In the genomic region with DNA sequence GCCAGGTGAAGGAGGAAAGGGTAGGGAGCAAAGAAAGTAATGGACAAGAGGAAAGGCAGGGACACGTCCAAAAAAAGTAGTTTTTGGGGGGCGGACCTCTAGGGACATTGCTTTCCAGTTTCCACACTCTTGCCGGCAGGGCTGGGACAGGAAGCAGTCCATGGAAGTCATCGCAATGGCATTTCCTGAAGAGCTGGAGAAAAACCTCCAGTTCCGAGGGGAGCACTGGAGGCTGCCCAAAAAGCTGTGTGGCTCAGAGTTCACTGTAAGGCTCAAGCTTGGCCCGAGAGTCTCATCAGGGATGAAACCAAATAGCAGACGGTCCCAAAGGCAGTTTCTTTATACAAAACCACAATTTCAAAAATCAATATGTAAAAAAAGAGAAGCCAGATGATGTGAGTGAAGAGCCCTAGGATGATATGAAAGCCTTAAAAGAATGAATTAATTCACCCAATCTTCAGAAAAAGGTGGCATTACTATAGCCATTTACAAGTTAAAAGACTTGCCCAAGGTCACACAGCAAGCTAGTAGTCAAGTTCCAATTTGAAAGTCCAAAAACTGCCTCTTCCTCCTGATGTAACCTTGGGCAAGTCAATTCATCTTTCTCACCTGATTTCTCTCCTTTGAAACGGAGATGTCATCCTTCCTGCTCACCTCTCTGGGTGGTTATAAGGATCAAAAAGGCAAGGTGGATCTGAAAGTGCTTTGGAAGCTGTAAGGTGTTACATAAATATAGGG, we compare ENCODE assay signal across 1 cellular context.
TF ChIP-seq lines count a peak whose summit lies in the region.

No MANE protein-coding gene starts in this region.

TF ChIP-seq in HepG2, 621 proteins besides CTCF, POLR2A, EP300 and RAD21 (continued from another document):
- TF ChIP-seq, protein P1, sequence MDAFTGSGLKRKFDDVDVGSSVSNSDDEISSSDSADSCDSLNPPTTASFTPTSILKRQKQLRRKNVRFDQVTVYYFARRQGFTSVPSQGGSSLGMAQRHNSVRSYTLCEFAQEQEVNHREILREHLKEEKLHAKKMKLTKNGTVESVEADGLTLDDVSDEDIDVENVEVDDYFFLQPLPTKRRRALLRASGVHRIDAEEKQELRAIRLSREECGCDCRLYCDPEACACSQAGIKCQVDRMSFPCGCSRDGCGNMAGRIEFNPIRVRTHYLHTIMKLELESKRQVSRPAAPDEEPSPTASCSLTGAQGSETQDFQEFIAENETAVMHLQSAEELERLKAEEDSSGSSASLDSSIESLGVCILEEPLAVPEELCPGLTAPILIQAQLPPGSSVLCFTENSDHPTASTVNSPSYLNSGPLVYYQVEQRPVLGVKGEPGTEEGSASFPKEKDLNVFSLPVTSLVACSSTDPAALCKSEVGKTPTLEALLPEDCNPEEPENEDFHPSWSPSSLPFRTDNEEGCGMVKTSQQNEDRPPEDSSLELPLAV (CRISPR knock-in tag; conservative IDR thresholded peaks at IDR 0.05; ENCODE audit: low read depth), result no peak
- TF ChIP-seq, protein P2, sequence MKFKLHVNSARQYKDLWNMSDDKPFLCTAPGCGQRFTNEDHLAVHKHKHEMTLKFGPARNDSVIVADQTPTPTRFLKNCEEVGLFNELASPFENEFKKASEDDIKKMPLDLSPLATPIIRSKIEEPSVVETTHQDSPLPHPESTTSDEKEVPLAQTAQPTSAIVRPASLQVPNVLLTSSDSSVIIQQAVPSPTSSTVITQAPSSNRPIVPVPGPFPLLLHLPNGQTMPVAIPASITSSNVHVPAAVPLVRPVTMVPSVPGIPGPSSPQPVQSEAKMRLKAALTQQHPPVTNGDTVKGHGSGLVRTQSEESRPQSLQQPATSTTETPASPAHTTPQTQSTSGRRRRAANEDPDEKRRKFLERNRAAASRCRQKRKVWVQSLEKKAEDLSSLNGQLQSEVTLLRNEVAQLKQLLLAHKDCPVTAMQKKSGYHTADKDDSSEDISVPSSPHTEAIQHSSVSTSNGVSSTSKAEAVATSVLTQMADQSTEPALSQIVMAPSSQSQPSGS (CRISPR knock-in tag; IDR thresholded peaks at IDR 0.05), result peak; percentile 36; the same call in 1 of the 2 replicates
- TF ChIP-seq MXD4 (CRISPR knock-in tag; IDR thresholded peaks at IDR 0.05) (no peak), IRF2 (CRISPR knock-in tag; IDR thresholded peaks at IDR 0.05) (no peak), ZNF563 (CRISPR knock-in tag; IDR thresholded peaks at IDR 0.05) (no peak), NCOA2 (CRISPR knock-in tag; IDR thresholded peaks at IDR 0.05) (peak; percentile 63), PHF8 (CRISPR knock-in tag; IDR thresholded peaks at IDR 0.05) (no peak), ZNF782 (CRISPR knock-in tag; IDR thresholded peaks at IDR 0.05; ENCODE audit: borderline replicate concordance) (0 out of 2 replicates have a peak, but pooled peaks have one; percentile 31), PHF5A (CRISPR knock-in tag; IDR thresholded peaks at IDR 0.05; ENCODE audit: low read depth, unreplicated experiment) (peak; percentile 10), ATF7-NPFF (CRISPR knock-in tag; IDR thresholded peaks at IDR 0.05; ENCODE audit: low read depth) (0 out of 2 replicates have a peak, but pooled peaks have one; percentile 24), HMG20B (CRISPR knock-in tag; conservative IDR thresholded peaks at IDR 0.05) (no peak), ZFP1 (CRISPR knock-in tag; IDR thresholded peaks at IDR 0.05) (no peak), ZSCAN9 (CRISPR knock-in tag; IDR thresholded peaks at IDR 0.05; ENCODE audit: borderline replicate concordance) (0 out of 2 replicates have a peak, but pooled peaks have one; percentile 15), ZNF501 (CRISPR knock-in tag; IDR thresholded peaks at IDR 0.05) (0 out of 2 replicates have a peak, but pooled peaks have one; percentile 12), RORA (CRISPR knock-in tag; IDR thresholded peaks at IDR 0.05) (no peak), ZNF761 (CRISPR knock-in tag; conservative IDR thresholded peaks at IDR 0.05) (no peak), PLRG1 (conservative IDR thresholded peaks at IDR 0.05) (no peak), KAT7 (CRISPR knock-in tag; IDR thresholded peaks at IDR 0.05; ENCODE audit: borderline replicate concordance) (peak; percentile 13; the same call in 1 of the 2 replicates), GABPB1 (CRISPR knock-in tag; IDR thresholded peaks at IDR 0.05) (peak; percentile 51), LCORL (IDR thresholded peaks at IDR 0.05) (no peak), LCORL (CRISPR knock-in tag; IDR thresholded peaks at IDR 0.05) (peak; percentile 92), ZNF775 (CRISPR knock-in tag; IDR thresholded peaks at IDR 0.05; ENCODE audit: borderline replicate concordance) (no peak), GABPA (IDR thresholded peaks at IDR 0.05; ENCODE audit: low read depth, low read length) (no peak; the same call in 1 of the 2 replicates), GABPA (CRISPR knock-in tag; IDR thresholded peaks at IDR 0.05; ENCODE audit: low read depth) (peak; percentile 68), ZNF709 (CRISPR knock-in tag; IDR thresholded peaks at IDR 0.05) (no peak), ARNTL (CRISPR knock-in tag; IDR thresholded peaks at IDR 0.05) (no peak), RBFOX2 (IDR thresholded peaks at IDR 0.05; ENCODE audit: low read depth, low read length) (peak; percentile 82), FOSL2 (CRISPR knock-in tag; IDR thresholded peaks at IDR 0.05) (peak; percentile 90), ZNF124 (CRISPR knock-in tag; IDR thresholded peaks at IDR 0.05) (no peak), PHF21A (CRISPR knock-in tag; IDR thresholded peaks at IDR 0.05) (peak; percentile 67), ZNF30 (CRISPR knock-in tag; IDR thresholded peaks at IDR 0.05) (no peak), GPN1 (CRISPR knock-in tag; IDR thresholded peaks at IDR 0.05; ENCODE audit: borderline replicate concordance) (no peak), JUND (CRISPR knock-in tag; IDR thresholded peaks at IDR 0.05) (0 out of 2 replicates have a peak, but pooled peaks have one; percentile 48), FOXP1 (IDR thresholded peaks at IDR 0.05) (no peak), FOXP1 (CRISPR knock-in tag; IDR thresholded peaks at IDR 0.05) (0 out of 2 replicates have a peak, but pooled peaks have one; percentile 4), STAG1 (CRISPR knock-in tag; IDR thresholded peaks at IDR 0.05) (no peak), ZNF713 (CRISPR knock-in tag; IDR thresholded peaks at IDR 0.05) (no peak), ZNF20 (CRISPR knock-in tag; IDR thresholded peaks at IDR 0.05) (no peak), SAP130 (CRISPR knock-in tag; IDR thresholded peaks at IDR 0.05; ENCODE audit: low read depth) (peak; percentile 37; the same call in 1 of the 2 replicates), TOE1 (CRISPR knock-in tag; IDR thresholded peaks at IDR 0.05) (no peak), MEIS2 (CRISPR knock-in tag; IDR thresholded peaks at IDR 0.05) (peak; percentile 11; the same call in 1 of the 2 replicates), TEAD3 (CRISPR knock-in tag; optimal IDR thresholded peaks at IDR 0.05; ENCODE audit: borderline replicate concordance) (peak; percentile 49), KMT2B (CRISPR knock-in tag; IDR thresholded peaks at IDR 0.05) (0 out of 2 replicates have a peak, but pooled peaks have one; percentile 31), TEAD2 (CRISPR knock-in tag; IDR thresholded peaks at IDR 0.05) (no peak), CCAR2 (optimal IDR thresholded peaks at IDR 0.05; ENCODE audit: low read depth, low read length) (no peak), NONO (IDR thresholded peaks at IDR 0.05) (no peak), NONO (CRISPR knock-in tag; conservative IDR thresholded peaks at IDR 0.05) (no peak), ESRRA (CRISPR knock-in tag; IDR thresholded peaks at IDR 0.05; ENCODE audit: low read depth) (no peak)
- TF ChIP-seq, protein P3, sequence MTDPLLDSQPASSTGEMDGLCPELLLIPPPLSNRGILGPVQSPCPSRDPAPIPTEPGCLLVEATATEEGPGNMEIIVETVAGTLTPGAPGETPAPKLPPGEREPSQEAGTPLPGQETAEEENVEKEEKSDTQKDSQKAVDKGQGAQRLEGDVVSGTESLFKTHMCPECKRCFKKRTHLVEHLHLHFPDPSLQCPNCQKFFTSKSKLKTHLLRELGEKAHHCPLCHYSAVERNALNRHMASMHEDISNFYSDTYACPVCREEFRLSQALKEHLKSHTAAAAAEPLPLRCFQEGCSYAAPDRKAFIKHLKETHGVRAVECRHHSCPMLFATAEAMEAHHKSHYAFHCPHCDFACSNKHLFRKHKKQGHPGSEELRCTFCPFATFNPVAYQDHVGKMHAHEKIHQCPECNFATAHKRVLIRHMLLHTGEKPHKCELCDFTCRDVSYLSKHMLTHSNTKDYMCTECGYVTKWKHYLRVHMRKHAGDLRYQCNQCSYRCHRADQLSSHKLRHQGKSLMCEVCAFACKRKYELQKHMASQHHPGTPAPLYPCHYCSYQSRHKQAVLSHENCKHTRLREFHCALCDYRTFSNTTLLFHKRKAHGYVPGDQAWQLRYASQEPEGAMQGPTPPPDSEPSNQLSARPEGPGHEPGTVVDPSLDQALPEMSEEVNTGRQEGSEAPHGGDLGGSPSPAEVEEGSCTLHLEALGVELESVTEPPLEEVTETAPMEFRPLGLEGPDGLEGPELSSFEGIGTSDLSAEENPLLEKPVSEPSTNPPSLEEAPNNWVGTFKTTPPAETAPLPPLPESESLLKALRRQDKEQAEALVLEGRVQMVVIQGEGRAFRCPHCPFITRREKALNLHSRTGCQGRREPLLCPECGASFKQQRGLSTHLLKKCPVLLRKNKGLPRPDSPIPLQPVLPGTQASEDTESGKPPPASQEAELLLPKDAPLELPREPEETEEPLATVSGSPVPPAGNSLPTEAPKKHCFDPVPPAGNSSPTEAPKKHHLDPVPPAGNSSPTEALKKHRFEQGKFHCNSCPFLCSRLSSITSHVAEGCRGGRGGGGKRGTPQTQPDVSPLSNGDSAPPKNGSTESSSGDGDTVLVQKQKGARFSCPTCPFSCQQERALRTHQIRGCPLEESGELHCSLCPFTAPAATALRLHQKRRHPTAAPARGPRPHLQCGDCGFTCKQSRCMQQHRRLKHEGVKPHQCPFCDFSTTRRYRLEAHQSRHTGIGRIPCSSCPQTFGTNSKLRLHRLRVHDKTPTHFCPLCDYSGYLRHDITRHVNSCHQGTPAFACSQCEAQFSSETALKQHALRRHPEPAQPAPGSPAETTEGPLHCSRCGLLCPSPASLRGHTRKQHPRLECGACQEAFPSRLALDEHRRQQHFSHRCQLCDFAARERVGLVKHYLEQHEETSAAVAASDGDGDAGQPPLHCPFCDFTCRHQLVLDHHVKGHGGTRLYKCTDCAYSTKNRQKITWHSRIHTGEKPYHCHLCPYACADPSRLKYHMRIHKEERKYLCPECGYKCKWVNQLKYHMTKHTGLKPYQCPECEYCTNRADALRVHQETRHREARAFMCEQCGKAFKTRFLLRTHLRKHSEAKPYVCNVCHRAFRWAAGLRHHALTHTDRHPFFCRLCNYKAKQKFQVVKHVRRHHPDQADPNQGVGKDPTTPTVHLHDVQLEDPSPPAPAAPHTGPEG (CRISPR knock-in tag; IDR thresholded peaks at IDR 0.05), result no peak
- TF ChIP-seq, protein P4, sequence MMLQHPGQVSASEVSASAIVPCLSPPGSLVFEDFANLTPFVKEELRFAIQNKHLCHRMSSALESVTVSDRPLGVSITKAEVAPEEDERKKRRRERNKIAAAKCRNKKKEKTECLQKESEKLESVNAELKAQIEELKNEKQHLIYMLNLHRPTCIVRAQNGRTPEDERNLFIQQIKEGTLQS (CRISPR knock-in tag; IDR thresholded peaks at IDR 0.05), result peak; percentile 86; the same call in 1 of the 2 replicates
- TF ChIP-seq, protein P5, sequence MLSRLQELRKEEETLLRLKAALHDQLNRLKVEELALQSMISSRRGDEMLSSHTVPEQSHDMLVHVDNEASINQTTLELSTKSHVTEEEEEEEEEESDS (CRISPR knock-in tag; IDR thresholded peaks at IDR 0.05; ENCODE audit: borderline replicate concordance), result no peak
- TF ChIP-seq, protein P6, sequence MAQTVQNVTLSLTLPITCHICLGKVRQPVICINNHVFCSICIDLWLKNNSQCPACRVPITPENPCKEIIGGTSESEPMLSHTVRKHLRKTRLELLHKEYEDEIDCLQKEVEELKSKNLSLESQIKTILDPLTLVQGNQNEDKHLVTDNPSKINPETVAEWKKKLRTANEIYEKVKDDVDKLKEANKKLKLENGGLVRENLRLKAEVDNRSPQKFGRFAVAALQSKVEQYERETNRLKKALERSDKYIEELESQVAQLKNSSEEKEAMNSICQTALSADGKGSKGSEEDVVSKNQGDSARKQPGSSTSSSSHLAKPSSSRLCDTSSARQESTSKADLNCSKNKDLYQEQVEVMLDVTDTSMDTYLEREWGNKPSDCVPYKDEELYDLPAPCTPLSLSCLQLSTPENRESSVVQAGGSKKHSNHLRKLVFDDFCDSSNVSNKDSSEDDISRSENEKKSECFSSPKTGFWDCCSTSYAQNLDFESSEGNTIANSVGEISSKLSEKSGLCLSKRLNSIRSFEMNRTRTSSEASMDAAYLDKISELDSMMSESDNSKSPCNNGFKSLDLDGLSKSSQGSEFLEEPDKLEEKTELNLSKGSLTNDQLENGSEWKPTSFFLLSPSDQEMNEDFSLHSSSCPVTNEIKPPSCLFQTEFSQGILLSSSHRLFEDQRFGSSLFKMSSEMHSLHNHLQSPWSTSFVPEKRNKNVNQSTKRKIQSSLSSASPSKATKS (CRISPR knock-in tag; IDR thresholded peaks at IDR 0.05), result no peak
- TF ChIP-seq, protein P7, sequence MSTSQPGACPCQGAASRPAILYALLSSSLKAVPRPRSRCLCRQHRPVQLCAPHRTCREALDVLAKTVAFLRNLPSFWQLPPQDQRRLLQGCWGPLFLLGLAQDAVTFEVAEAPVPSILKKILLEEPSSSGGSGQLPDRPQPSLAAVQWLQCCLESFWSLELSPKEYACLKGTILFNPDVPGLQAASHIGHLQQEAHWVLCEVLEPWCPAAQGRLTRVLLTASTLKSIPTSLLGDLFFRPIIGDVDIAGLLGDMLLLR (CRISPR knock-in tag; IDR thresholded peaks at IDR 0.05), result no peak
